Comparison of ENCODE assay signal across 1 cellular context in the genomic region with DNA sequence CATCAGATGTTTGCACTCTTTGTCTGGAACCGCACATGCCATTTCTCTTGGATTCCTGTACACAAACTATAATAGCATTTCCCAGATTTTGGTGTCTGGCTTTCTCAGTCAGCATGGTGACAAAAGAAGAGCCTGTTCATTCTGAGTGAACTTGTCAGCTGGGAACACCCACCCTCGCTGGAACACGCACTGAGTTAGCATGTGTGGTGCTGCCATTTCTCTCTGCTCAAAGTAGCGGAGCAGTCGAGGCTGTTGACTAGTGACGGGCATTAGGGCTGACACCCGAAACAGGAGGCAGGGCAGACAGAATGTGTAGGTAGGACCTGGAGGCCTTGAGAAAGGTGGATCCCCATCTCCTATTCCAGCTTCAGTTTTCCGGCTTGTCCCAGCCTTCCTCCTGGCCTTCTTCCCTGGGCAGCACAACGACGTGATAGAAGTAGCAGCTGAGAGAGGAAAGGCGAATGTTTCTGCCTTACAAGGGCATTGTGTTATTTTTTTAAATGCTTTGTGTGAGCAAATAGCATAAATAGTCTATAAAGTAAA.
TF ChIP-seq lines count a peak whose summit lies in the region.

No MANE protein-coding gene starts in this region.

TF ChIP-seq in HCT116, 20 proteins besides CTCF, POLR2A, EP300 and RAD21 (continued from another document):
- TF ChIP-seq REST (IDR thresholded peaks at IDR 0.05; ENCODE audit: low read depth): no peak
- TF ChIP-seq, protein P1, sequence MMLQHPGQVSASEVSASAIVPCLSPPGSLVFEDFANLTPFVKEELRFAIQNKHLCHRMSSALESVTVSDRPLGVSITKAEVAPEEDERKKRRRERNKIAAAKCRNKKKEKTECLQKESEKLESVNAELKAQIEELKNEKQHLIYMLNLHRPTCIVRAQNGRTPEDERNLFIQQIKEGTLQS (IDR thresholded peaks at IDR 0.05): no peak
- no peak for TF ChIP-seq MAX (IDR thresholded peaks at IDR 0.05)
- no peak for TF ChIP-seq SIN3A (IDR thresholded peaks at IDR 0.05; ENCODE audit: low read depth)
